Comparison of ENCODE assay signal across 11 cellular contexts in the genomic region with DNA sequence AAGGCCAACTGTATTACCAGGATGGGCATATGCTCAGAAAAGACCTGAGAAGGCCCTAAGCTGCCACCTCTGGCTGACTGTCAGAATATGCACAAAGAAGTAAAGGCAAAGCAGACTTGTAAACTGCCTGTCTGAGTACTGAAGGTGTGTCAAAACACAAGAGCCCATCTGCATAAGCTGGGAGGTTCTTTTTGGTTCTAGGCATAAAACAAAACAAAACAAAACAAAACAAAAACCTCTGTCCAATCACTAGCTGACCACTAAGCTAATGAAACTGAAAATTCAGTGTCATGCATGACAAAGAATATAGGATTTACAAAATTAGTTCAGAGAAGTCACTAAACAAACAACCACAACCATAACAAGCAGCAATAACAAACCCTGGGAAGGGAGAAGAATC. TPM values are rescaled to one million over a fixed set of nuclear protein-coding genes. Genes with fewer than 3 reads are reported as not detected.
DNase-seq lines count a peak whose midpoint lies in the region; ATAC-seq, FAIRE-seq and TF ChIP-seq lines count a peak whose summit lies in the region.
"Had no signal": no experiment of that assay in that cellular context is flagged by ENCODE, and none has a peak within 500 bp of the region (broad histone marks: within the 10 kb centered on the region; RNA-seq: fewer than 3 reads in every experiment).

No MANE protein-coding gene starts in this region.

- BruUV-seq in mammary epithelial cell (replicated peaks; lab: Mats Ljungman, UMichigan): no TSS peak

- H3K79me2 ChIP-seq in mammary epithelial cell (ENCODE audit: insufficient read depth, low read length): peaks cover 71% of the 10 kb centered on the region

- no peak overlapping the region for H3K4me3 ChIP-seq in mammary epithelial cell (replicated peaks in 1 of 3; ENCODE audit: insufficient read depth in 1 of 3, low read depth in 2 of 3, low read length in 3 of 3)
- no peak overlapping the region for H3K4me3 ChIP-seq in MG63
- H3K4me3 ChIP-seq: esophagus squamous epithelium had no signal

- DNase-seq in ELR (ENCODE audit: low read depth) (peak; percentile 8), mammary epithelial cell (peak; percentile 61), NCI-H187 treated with DMSO at 0.1 percent for 48 hours (lab: John Stamatoyannopoulos, UW) (no peak), MG63 (no peak), D721Med (ENCODE audit: insufficient read length, low spot score) (no peak), amniotic stem cell (lab: John Stamatoyannopoulos, UW) (no peak)
- DNase-seq: esophagus squamous epithelium; stimulated activated CD4-positive, alpha-beta T cell treated with anti-CD3 and anti-CD28 coated beads, Interleukin-4, amount 100 ng/mL, for 4 hours had no signal

- peak; percentile 82 for ATAC-seq in GM19463 (IDR thresholded peaks at IDR 0.05; ENCODE audit: unreplicated experiment)
- peak; percentile 55 for ATAC-seq in HG03139 (IDR thresholded peaks at IDR 0.05; ENCODE audit: unreplicated experiment)

- H3K9ac ChIP-seq in mammary epithelial cell (ENCODE audit: insufficient read depth, low read length): peak overlapping the region; percentile 41

- H3K27ac ChIP-seq in mammary epithelial cell (ENCODE audit: insufficient read depth, low read depth, low read length): peak overlapping the region; percentile 36
- H3K27ac ChIP-seq: esophagus squamous epithelium had no signal

- H3K36me3 ChIP-seq in mammary epithelial cell (ENCODE audit: insufficient read depth, low read length): no peaks in the 10 kb centered on the region
- no peaks in the 10 kb centered on the region for H3K36me3 ChIP-seq in MG63

- no peaks in the 10 kb centered on the region for H4K20me1 ChIP-seq in mammary epithelial cell (ENCODE audit: insufficient read depth, low read length)

- H3K27me3 ChIP-seq in mammary epithelial cell (ENCODE audit: insufficient read depth, low read length) (no peaks in the 10 kb centered on the region), MG63 (no peaks in the 10 kb centered on the region)
- H3K27me3 ChIP-seq: esophagus squamous epithelium had no signal

- no peak for TF ChIP-seq CTCF in mammary epithelial cell (conservative IDR thresholded peaks at IDR 0.05 in 1 of 2, IDR thresholded peaks at IDR 0.05 in 1 of 2; ENCODE audit: extremely low read depth in 1 of 2, insufficient read depth in 1 of 2, low read depth in 1 of 2, low read length in 2 of 2)
- no peak for TF ChIP-seq CTCF in D721Med (IDR thresholded peaks at IDR 0.05; ENCODE audit: insufficient read depth, missing control alignments)

- in situ Hi-C loops in mammary epithelial cell (cut with MboI; ENCODE audit: low sequenced_read_pairs in 2 of 2): no loop called here

- H2AFZ ChIP-seq in mammary epithelial cell (ENCODE audit: low read depth, low read length): no peak overlapping the region

- dilution Hi-C loops in mammary epithelial cell (cut with HindIII; ENCODE audit: low sequenced_read_pairs): no loop called here

- CTCF ChIA-PET in mammary epithelial cell (lab: Charles Lee; ENCODE audit: low non-redundant PET): interaction anchor here (1.1 kb wide), 1 partner anchor 55 kb away, joined by 5 read pairs; no protein-coding TSS in a partner anchor

- FAIRE-seq in D721Med (lab: Jason Lieb, UNC): no peak

- no peak overlapping the region for H3K4me2 ChIP-seq in mammary epithelial cell (ENCODE audit: insufficient read depth, low read depth, low read length)

- intact Hi-C loops in mammary epithelial cell (cut with micrococcal nuclease): no loop called here

- H3K4me1 ChIP-seq in mammary epithelial cell (ENCODE audit: insufficient read depth, low read length): peaks cover 14% of the 10 kb centered on the region

- H3K9me3 ChIP-seq in mammary epithelial cell (replicated peaks; ENCODE audit: insufficient read depth, low read length) (no peaks in the 10 kb centered on the region), MG63 (no peaks in the 10 kb centered on the region)
- H3K9me3 ChIP-seq: esophagus squamous epithelium had no signal

RNA-seq across cellular contexts. Expression of a gene that starts 20.6 kb away (rescaled TPM):
- 10 to 100 TPM; 42.7 to 69.3 TPM for total RNA-seq in mammary epithelial cell
- 15.8 TPM for polyA plus RNA-seq in mammary epithelial cell
- 113 TPM for polyA minus RNA-seq in mammary epithelial cell
- 5.3 and 7.0 TPM in 2 replicates for total RNA-seq in MG63 (2014; rRNA removed; shearing (Covaris generic); ENCODE audit: low replicate concordance)

RNA-seq across cellular contexts. Expression of a gene that starts 27.8 kb away (rescaled TPM):
- total RNA-seq in mammary epithelial cell: under 1 TPM in 1 of 2 donors, not detected in 1; 0.17 TPM
- polyA plus RNA-seq in mammary epithelial cell: not detected
- not detected for polyA minus RNA-seq in mammary epithelial cell
- not detected in 2 replicates for total RNA-seq in MG63 (2014; rRNA removed; shearing (Covaris generic); ENCODE audit: low replicate concordance)
- total RNA-seq: esophagus squamous epithelium, RPMI7951 had no signal

Comparison
In these comparisons a context has a peak if more than half of its experiments do, and no peak if none do; other contexts are left out.
1. DNase-seq: peak in ELR (single experiment) and mammary epithelial cell (single experiment); none in NCI-H187 treated with DMSO at 0.1 percent for 48 hours (single experiment), MG63 (single experiment), D721Med (single experiment) and amniotic stem cell (single experiment).